Comparison of ENCODE assay signal across 12 cellular contexts in the genomic region with DNA sequence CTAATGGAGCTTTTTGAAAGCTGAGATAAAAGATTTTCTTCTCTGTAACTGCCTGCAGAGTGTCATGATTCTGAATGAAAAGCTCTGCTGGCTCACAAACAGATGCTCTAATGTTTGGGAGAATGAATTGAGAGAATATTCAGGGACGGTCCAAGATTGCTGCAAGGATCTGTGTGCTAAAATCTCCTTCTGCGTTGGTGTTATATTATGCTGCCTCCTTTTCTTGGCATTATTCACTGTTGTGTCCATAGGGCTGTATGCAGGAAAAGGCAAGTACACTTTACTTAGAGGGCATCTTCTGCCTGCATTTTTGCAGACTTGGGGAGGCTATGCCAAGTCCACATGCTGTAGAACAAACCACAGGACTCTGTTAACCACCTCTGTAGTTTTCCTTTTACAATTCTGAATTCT.
DNase-seq lines count a peak whose midpoint lies in the region; ATAC-seq and TF ChIP-seq lines count a peak whose summit lies in the region.
"Had no signal": no experiment of that assay in that cellular context is flagged by ENCODE, and none has a peak within 500 bp of the region (broad histone marks: within the 10 kb centered on the region; RNA-seq: fewer than 3 reads in every experiment).

No MANE protein-coding gene starts in this region.

- ATAC-seq in heart right ventricle (no peak), Right ventricle myocardium inferior (no peak), HG02588 (IDR thresholded peaks at IDR 0.05; ENCODE audit: unreplicated experiment) (no peak)
- ATAC-seq: activated CD4-positive, CD25-positive, alpha-beta regulatory T cell treated with anti-CD3 and anti-CD28 coated beads, Interleukin-2, amount 50 U/mL, for 24 hours; gastroesophageal sphincter; left lung had no signal

- H3K4me3 ChIP-seq in heart right ventricle (no peak overlapping the region), vagina (no peak overlapping the region)
- H3K4me3 ChIP-seq: gastroesophageal sphincter, left lung, testis had no signal

- H3K36me3 Mint-ChIP-seq in MCF 10A (ENCODE audit: insufficient read depth, unreplicated experiment): no peaks in the 10 kb centered on the region

- H3K27me3 Mint-ChIP-seq in MCF 10A (ENCODE audit: insufficient read depth, unreplicated experiment): no peaks in the 10 kb centered on the region

- CTCF ChIA-PET in MCF 10A (lab: Yijun Ruan, JAX): interaction anchor here (0.6 to 1.5 kb wide), 5 partner anchors 26 to 865 kb away, joined by 3 to 4 read pairs (median 3); no protein-coding TSS in a partner anchor

- no peak for TF ChIP-seq POLR2A in vagina (IDR thresholded peaks at IDR 0.05)

- peaks cover 43% of the 10 kb centered on the region for H3K4me1 Mint-ChIP-seq in MCF 10A (ENCODE audit: insufficient read depth, unreplicated experiment)

- intact Hi-C loops in heart right ventricle (cut with DNase I) (loop anchor here in 7 of 10 donors (5.0 to 10.0 kb wide), 2 partner anchors 311 to 314 kb away; partner anchors contain the start of gene PHLDA1 (in 7 of the 7)), Right ventricle myocardium inferior (cut with DNase I) (loop anchor here (5.0 kb wide), 1 partner anchor 311 kb away; the partner anchor contains the start of gene PHLDA1), MCF 10A (cut with micrococcal nuclease) (loop anchor here (5.0 to 10.0 kb wide), 3 partner anchors 96 to 421 kb away; partner anchors contain the start of gene PHLDA1), vagina (cut with DNase I) (no loop called here)

- TSS peak; percentile 47 for BruUV-seq in MCF 10A (replicated peaks; lab: Mats Ljungman, UMichigan)

- TF ChIP-seq CTCF in heart right ventricle (IDR thresholded peaks at IDR 0.05) (no peak), MCF 10A (IDR thresholded peaks at IDR 0.05; ENCODE audit: unreplicated experiment) (no peak), vagina (IDR thresholded peaks at IDR 0.05) (peak in 1 of 3 experiments; percentile 9)

- no peak for DNase-seq in heart right ventricle
- DNase-seq in Right ventricle myocardium inferior (ENCODE audit: missing footprints): no peak
- DNase-seq in MCF 10A (ENCODE audit: unreplicated experiment): no peak
- DNase-seq in middle frontal gyrus (ENCODE audit: extremely low spot score, low spot score): peak; percentile 20
- no peak for DNase-seq in vagina (ENCODE audit: extremely low spot score in 2 of 2)
- DNase-seq in activated CD4-positive, CD25-positive, alpha-beta regulatory T cell treated with anti-CD3 and anti-CD28 coated beads, Interleukin-2, amount 50 U/mL, for 72 hours: no peak
- DNase-seq in activated CD4-positive, alpha-beta T cell treated with anti-CD3 and anti-CD28 coated beads for 48 hours: no peak
- DNase-seq: left lung, testis had no signal

- H3K36me3 ChIP-seq in heart right ventricle: no peaks in the 10 kb centered on the region
- H3K36me3 ChIP-seq in vagina: no peaks in the 10 kb centered on the region
- H3K36me3 ChIP-seq: gastroesophageal sphincter, left lung had no signal

- no peaks in the 10 kb centered on the region for H3K9me3 ChIP-seq in heart right ventricle
- no peaks in the 10 kb centered on the region for H3K9me3 ChIP-seq in vagina
- H3K9me3 ChIP-seq: gastroesophageal sphincter, left lung, testis had no signal

- peak overlapping the region in 8 of 10 donors; percentile 24 to 89 (median 78) for H3K27ac ChIP-seq in heart right ventricle
- H3K27ac ChIP-seq in vagina: peak overlapping the region; percentile 66

- no peaks in the 10 kb centered on the region for H3K27me3 ChIP-seq in heart right ventricle
- no peaks in the 10 kb centered on the region for H3K27me3 ChIP-seq in vagina
- H3K27me3 ChIP-seq: gastroesophageal sphincter, testis had no signal

- WGBS in heart right ventricle, 2 donors: 29 to 42% methylated on average over 2 of the region's 2 CpGs

- H3K27ac Mint-ChIP-seq in MCF 10A (ENCODE audit: low read depth, unreplicated experiment): peak overlapping the region; percentile 64

- no peaks in the 10 kb centered on the region for H3K9me3 Mint-ChIP-seq in MCF 10A (ENCODE audit: unreplicated experiment)

- no peak overlapping the region for H3K4me3 Mint-ChIP-seq in MCF 10A (ENCODE audit: unreplicated experiment)

- POLR2A ChIA-PET in MCF 10A (lab: Yijun Ruan, JAX): interaction anchor here (0.6 to 4.4 kb wide), 9 partner anchors 8 to 310 kb away, joined by 3 to 34 read pairs (median 3); partner anchors contain the start of gene PHLDA1

- peaks cover 13 to 61% (median 47%) of the 10 kb centered on the region in 9 donors for H3K4me1 ChIP-seq in heart right ventricle
- H3K4me1 ChIP-seq in vagina: peaks cover 52% of the 10 kb centered on the region
